1 cellular context compared by ENCODE assay signal in the genomic region with DNA sequence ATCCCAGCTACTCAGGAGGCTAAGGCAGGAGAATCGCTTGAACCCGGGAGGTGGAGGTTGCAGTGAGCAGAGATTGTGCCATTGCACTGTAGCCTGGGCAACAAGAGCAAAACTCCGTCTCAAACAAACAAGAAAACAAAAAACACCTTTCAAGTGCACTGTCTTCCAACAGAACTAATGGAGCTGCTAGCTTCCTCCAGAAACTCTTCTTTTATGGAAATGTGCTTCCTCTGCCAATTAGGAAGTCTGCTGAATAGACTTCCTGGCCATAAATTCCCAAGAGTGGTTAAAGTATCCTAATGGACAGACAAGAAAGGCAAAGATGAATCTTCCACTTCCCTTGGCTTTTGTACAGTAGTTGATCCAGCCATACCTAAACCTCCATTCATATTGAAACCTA.
TF ChIP-seq lines count a peak whose summit lies in the region.

No MANE protein-coding gene starts in this region.

TF ChIP-seq in GM23338, 12 proteins besides CTCF, POLR2A, EP300 and RAD21:
- TF ChIP-seq, protein P1, sequence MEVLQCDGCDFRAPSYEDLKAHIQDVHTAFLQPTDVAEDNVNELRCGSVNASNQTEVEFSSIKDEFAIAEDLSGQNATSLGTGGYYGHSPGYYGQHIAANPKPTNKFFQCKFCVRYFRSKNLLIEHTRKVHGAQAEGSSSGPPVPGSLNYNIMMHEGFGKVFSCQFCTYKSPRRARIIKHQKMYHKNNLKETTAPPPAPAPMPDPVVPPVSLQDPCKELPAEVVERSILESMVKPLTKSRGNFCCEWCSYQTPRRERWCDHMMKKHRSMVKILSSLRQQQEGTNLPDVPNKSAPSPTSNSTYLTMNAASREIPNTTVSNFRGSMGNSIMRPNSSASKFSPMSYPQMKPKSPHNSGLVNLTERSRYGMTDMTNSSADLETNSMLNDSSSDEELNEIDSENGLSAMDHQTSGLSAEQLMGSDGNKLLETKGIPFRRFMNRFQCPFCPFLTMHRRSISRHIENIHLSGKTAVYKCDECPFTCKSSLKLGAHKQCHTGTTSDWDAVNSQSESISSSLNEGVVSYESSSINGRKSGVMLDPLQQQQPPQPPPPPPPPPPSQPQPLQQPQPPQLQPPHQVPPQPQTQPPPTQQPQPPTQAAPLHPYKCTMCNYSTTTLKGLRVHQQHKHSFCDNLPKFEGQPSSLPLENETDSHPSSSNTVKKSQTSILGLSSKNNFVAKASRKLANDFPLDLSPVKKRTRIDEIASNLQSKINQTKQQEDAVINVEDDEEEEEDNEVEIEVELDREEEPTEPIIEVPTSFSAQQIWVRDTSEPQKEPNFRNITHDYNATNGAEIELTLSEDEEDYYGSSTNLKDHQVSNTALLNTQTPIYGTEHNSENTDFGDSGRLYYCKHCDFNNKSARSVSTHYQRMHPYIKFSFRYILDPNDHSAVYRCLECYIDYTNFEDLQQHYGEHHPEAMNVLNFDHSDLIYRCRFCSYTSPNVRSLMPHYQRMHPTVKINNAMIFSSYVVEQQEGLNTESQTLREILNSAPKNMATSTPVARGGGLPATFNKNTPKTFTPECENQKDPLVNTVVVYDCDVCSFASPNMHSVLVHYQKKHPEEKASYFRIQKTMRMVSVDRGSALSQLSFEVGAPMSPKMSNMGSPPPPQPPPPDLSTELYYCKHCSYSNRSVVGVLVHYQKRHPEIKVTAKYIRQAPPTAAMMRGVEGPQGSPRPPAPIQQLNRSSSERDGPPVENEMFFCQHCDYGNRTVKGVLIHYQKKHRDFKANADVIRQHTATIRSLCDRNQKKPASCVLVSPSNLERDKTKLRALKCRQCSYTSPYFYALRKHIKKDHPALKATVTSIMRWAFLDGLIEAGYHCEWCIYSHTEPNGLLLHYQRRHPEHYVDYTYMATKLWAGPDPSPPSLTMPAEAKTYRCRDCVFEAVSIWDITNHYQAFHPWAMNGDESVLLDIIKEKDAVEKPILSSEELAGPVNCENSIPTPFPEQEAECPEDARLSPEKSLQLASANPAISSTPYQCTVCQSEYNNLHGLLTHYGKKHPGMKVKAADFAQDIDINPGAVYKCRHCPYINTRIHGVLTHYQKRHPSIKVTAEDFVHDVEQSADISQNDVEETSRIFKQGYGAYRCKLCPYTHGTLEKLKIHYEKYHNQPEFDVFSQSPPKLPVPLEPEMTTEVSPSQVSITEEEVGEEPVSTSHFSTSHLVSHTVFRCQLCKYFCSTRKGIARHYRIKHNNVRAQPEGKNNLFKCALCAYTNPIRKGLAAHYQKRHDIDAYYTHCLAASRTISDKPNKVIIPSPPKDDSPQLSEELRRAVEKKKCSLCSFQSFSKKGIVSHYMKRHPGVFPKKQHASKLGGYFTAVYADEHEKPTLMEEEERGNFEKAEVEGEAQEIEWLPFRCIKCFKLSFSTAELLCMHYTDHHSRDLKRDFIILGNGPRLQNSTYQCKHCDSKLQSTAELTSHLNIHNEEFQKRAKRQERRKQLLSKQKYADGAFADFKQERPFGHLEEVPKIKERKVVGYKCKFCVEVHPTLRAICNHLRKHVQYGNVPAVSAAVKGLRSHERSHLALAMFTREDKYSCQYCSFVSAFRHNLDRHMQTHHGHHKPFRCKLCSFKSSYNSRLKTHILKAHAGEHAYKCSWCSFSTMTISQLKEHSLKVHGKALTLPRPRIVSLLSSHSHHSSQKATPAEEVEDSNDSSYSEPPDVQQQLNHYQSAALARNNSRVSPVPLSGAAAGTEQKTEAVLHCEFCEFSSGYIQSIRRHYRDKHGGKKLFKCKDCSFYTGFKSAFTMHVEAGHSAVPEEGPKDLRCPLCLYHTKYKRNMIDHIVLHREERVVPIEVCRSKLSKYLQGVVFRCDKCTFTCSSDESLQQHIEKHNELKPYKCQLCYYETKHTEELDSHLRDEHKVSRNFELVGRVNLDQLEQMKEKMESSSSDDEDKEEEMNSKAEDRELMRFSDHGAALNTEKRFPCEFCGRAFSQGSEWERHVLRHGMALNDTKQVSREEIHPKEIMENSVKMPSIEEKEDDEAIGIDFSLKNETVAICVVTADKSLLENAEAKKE (CRISPR knock-in tag; IDR thresholded peaks at IDR 0.05): no peak
- no peak for TF ChIP-seq ZNF114 (CRISPR knock-in tag; IDR thresholded peaks at IDR 0.05)
